In the genomic region with DNA sequence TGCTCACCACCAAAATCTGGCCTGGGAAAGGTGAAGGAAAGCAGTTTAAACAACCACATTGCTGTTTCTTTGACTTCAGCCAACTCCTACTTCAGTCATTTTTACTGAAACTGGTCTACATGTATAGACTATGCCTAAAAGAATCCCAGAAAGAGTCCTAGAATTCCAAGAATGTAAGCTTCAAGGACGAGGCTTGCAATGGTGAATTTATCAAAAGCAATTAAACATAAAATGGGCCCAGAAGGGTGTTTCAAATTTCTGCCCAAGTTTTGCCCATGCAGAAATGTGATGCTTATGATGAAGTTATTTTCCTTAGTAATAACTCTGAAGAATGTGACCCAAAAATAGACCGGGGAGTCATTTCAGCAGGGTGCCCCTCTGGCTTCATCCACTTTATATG, we compare ENCODE assay signal across 28 cellular contexts. TPM values are rescaled to one million over a fixed set of nuclear protein-coding genes. Genes with fewer than 3 reads are reported as not detected.
"Had no signal": no experiment of that assay in that cellular context is flagged by ENCODE, and none has a peak within 500 bp of the region (broad histone marks: within the 10 kb centered on the region; RNA-seq: fewer than 3 reads in every experiment).

No MANE protein-coding gene starts in this region.

- H3K4me1 ChIP-seq: prostate gland had no signal

- H3K4me3 Mint-ChIP-seq: endodermal cell; nephron progenitor cell; stimulated activated effector memory CD8-positive, alpha-beta T cell treated with anti-CD3 and anti-CD28 coated beads, Interleukin-12 subunit alpha, Interleukin-12 subunit beta, amount 100 ng/mL, for 72 hours had no signal

- H3K4me2 ChIP-seq: smooth muscle cell had no signal

- H3K27ac Mint-ChIP-seq: endodermal cell; naive B cell; nephron progenitor cell; stimulated activated effector memory CD8-positive, alpha-beta T cell treated with anti-CD3 and anti-CD28 coated beads, Interleukin-12 subunit alpha, Interleukin-12 subunit beta, amount 100 ng/mL, for 72 hours had no signal

- DNase-seq: colonic mucosa; dermis blood vessel endothelial cell; endodermal cell; erythroblast; foreskin melanocyte; heart right ventricle; hypothalamus; kidney glomerular epithelial cell; midbrain; naive B cell; nephron progenitor cell; stimulated activated CD4-positive, alpha-beta T cell treated with anti-CD3 and anti-CD28 coated beads, Interleukin-4, amount 100 ng/mL, for 1 hour; stimulated activated CD8-positive, alpha-beta memory T cell treated with anti-CD3 and anti-CD28 coated beads, Interleukin-4, amount 100 ng/mL, for 48 hours; stimulated activated naive CD8-positive, alpha-beta T cell treated with anti-CD3 and anti-CD28 coated beads, Interleukin-15, Interleukin-2, amounts not matched to agents 100 U/mL and 50 U/mL, for 24 hours; tibial artery; upper lobe of left lung; uterus had no signal

- H3K79me2 ChIP-seq: parathyroid adenoma had no signal

- H3K9me3 Mint-ChIP-seq: endodermal cell; nephron progenitor cell; stimulated activated effector memory CD8-positive, alpha-beta T cell treated with anti-CD3 and anti-CD28 coated beads, Interleukin-12 subunit alpha, Interleukin-12 subunit beta, amount 100 ng/mL, for 72 hours had no signal

- FAIRE-seq: endothelial cell of umbilical vein, islet of Langerhans had no signal

- H3K9ac ChIP-seq: parathyroid adenoma had no signal

- H3K27ac ChIP-seq: colonic mucosa, heart right ventricle, parathyroid adenoma, prostate gland, tibial artery, upper lobe of left lung, uterus had no signal

- H2AFZ ChIP-seq: parathyroid adenoma had no signal

- H3K36me3 Mint-ChIP-seq: stimulated activated effector memory CD8-positive, alpha-beta T cell treated with anti-CD3 and anti-CD28 coated beads, Interleukin-12 subunit alpha, Interleukin-12 subunit beta, amount 100 ng/mL, for 72 hours had no signal

- H3K4me1 Mint-ChIP-seq: stimulated activated effector memory CD8-positive, alpha-beta T cell treated with anti-CD3 and anti-CD28 coated beads, Interleukin-12 subunit alpha, Interleukin-12 subunit beta, amount 100 ng/mL, for 72 hours had no signal

- H3K9me3 ChIP-seq: colonic mucosa, heart right ventricle, prostate gland, tibial artery, upper lobe of left lung, uterus had no signal

- ATAC-seq: heart right ventricle; left lobe of liver; sciatic nerve; stimulated activated effector memory CD8-positive, alpha-beta T cell treated with anti-CD3 and anti-CD28 coated beads, Interleukin-12 subunit alpha, Interleukin-12 subunit beta, amount 100 ng/mL, for 72 hours; stimulated activated naive CD8-positive, alpha-beta T cell treated with anti-CD3 and anti-CD28 coated beads, Interleukin-15, Interleukin-2, amounts not matched to agents 100 U/mL and 50 U/mL, for 24 hours had no signal

- H3K4me3 ChIP-seq: colonic mucosa, heart right ventricle, prostate gland, smooth muscle cell, tibial artery, upper lobe of left lung, uterus had no signal

- H3K36me3 ChIP-seq: colonic mucosa, heart right ventricle, prostate gland, tibial artery, upper lobe of left lung, uterus had no signal

RNA-seq across cellular contexts. Expression of gene EN1, which starts 16.6 kb away (rescaled TPM):
- total RNA-seq: colonic mucosa, dermis blood vessel endothelial cell, endodermal cell, endothelial cell of umbilical vein, glomerular endothelial cell, left lobe of liver, renal cortical epithelial cell, sciatic nerve, temporal lobe, uterus had no signal
- polyA plus RNA-seq: endothelial cell of umbilical vein, heart right ventricle had no signal
